In the genomic region with DNA sequence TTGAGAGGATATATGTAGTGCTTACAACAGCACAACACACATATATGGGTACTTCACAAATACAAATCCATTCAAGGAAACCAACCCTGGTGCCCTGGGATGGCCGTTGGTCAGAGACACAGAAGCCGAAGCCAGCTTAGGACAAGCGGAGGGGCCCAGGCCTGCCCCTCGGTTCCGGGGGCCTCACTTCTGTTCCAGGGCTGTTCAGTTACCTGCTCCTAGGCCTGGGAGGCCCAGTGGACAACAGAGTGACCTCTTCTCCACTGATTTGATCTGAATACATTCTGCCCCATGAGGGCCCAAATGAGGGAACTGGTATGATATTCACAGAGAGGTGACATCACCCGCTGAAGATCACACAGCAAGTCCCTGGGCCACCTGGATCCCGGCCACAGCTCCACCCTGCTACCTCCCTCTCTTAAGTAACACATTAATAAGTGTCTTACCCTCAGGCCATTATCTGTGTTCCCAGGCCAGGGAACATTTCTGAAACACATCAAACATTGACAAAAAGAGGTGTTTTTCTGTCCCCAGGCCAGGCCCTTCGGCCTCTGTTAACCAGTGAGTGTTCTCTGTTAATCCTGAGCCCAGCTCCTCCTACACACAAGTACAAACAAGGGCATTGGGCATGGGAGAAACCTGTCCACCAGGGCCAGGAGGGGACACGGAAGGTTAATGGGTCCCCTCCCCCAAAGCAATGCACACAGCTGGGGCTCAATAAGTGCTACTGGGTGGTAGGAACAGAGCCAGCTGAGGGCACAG, we compare ENCODE assay signal across 1 cellular context.
TF ChIP-seq lines count a peak whose summit lies in the region.

No MANE protein-coding gene starts in this region.

TF ChIP-seq in liver, 16 proteins besides CTCF, POLR2A, EP300 and RAD21 (continued from another document):
- TF ChIP-seq, protein P1, sequence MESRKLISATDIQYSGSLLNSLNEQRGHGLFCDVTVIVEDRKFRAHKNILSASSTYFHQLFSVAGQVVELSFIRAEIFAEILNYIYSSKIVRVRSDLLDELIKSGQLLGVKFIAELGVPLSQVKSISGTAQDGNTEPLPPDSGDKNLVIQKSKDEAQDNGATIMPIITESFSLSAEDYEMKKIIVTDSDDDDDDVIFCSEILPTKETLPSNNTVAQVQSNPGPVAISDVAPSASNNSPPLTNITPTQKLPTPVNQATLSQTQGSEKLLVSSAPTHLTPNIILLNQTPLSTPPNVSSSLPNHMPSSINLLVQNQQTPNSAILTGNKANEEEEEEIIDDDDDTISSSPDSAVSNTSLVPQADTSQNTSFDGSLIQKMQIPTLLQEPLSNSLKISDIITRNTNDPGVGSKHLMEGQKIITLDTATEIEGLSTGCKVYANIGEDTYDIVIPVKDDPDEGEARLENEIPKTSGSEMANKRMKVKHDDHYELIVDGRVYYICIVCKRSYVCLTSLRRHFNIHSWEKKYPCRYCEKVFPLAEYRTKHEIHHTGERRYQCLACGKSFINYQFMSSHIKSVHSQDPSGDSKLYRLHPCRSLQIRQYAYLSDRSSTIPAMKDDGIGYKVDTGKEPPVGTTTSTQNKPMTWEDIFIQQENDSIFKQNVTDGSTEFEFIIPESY (IDR thresholded peaks at IDR 0.05) = peak; percentile 94
- TF ChIP-seq, protein P2, sequence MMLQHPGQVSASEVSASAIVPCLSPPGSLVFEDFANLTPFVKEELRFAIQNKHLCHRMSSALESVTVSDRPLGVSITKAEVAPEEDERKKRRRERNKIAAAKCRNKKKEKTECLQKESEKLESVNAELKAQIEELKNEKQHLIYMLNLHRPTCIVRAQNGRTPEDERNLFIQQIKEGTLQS (IDR thresholded peaks at IDR 0.05) = peak; percentile 86
- TF ChIP-seq RXRA (IDR thresholded peaks at IDR 0.05) (peak; percentile 97 to 99), FOXA1 (IDR thresholded peaks at IDR 0.05) (peak; percentile 81), EGR1 (IDR thresholded peaks at IDR 0.05; ENCODE audit: low read depth in 2 of 2) (peak in 1 of 2 donors; percentile 83), HNF4G (IDR thresholded peaks at IDR 0.05) (peak; percentile 73), JUND (IDR thresholded peaks at IDR 0.05) (peak; percentile 94), YY1 (IDR thresholded peaks at IDR 0.05) (peak; percentile 93), NR2F2 (IDR thresholded peaks at IDR 0.05) (no peak), SP1 (IDR thresholded peaks at IDR 0.05) (peak; percentile 99)
- TF ChIP-seq, protein P3, sequence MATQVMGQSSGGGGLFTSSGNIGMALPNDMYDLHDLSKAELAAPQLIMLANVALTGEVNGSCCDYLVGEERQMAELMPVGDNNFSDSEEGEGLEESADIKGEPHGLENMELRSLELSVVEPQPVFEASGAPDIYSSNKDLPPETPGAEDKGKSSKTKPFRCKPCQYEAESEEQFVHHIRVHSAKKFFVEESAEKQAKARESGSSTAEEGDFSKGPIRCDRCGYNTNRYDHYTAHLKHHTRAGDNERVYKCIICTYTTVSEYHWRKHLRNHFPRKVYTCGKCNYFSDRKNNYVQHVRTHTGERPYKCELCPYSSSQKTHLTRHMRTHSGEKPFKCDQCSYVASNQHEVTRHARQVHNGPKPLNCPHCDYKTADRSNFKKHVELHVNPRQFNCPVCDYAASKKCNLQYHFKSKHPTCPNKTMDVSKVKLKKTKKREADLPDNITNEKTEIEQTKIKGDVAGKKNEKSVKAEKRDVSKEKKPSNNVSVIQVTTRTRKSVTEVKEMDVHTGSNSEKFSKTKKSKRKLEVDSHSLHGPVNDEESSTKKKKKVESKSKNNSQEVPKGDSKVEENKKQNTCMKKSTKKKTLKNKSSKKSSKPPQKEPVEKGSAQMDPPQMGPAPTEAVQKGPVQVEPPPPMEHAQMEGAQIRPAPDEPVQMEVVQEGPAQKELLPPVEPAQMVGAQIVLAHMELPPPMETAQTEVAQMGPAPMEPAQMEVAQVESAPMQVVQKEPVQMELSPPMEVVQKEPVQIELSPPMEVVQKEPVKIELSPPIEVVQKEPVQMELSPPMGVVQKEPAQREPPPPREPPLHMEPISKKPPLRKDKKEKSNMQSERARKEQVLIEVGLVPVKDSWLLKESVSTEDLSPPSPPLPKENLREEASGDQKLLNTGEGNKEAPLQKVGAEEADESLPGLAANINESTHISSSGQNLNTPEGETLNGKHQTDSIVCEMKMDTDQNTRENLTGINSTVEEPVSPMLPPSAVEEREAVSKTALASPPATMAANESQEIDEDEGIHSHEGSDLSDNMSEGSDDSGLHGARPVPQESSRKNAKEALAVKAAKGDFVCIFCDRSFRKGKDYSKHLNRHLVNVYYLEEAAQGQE (IDR thresholded peaks at IDR 0.05) = peak; percentile 85
